Comparison of ENCODE assay signal across 8 cellular contexts in the genomic region with DNA sequence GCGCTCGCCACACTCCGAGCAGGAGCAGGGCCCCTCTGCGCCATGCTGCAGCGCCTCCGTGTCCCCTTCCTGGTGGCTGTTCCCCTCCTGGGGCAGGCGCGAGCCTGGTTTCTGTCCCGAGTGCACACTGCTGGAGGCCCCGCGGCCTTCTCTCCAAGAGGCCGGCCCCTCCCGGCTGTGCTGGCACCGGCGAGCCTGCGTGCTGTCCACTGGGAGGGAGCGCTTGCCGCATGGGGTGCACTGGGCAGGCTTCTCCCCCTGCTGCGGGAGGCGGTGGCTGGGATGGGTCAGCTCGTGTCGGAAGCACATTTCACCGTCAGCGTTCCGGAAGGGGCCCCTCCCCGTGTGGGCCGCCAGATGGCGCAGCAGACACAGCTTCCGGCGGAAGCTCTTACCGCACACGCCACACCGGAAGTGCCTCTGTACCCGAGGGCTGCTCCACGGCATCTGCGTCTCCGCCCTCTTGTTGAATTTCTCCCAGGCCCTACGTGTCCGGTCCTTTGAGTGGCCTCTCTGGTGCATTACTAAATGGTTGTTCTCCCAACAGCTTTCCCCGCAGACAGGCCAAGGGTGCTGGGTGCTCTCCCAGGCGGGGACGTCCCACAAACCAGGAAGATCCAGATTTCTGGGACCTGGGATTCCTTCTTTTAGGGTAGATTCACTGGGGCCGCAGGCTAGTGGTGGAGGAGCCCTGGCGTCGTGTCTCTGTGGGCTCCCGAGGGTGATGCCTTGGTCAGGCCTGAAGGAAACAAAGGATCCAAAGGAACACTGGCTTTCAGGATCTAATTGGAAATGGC. TPM values are rescaled to one million over a fixed set of nuclear protein-coding genes. Genes with fewer than 3 reads are reported as not detected.
A peak's percentile ranks its signal among the peaks of the same experiment; 100 is the strongest.
DNase-seq lines count a peak whose midpoint lies in the region; ATAC-seq, FAIRE-seq and TF ChIP-seq lines count a peak whose summit lies in the region.

No MANE protein-coding gene starts in this region.

- no peaks in the 10 kb centered on the region for H3K79me1 ChIP-seq in H1 (ENCODE audit: low read depth, low read length)

- POLR2A ChIA-PET in H1 (lab: Charles Lee; ENCODE audit: partially characterized antibody), result interaction anchor here (0.6 to 1.6 kb wide), 12 partner anchors 11 to 88 kb away, joined by 3 to 4 read pairs (median 3); a partner anchor contains a TSS

- peak overlapping the region; percentile 32; the same call in 1 of the 2 replicates for H2AK5ac ChIP-seq in H1 (ENCODE audit: low read depth, low read length)

- intact Hi-C loops in sciatic nerve (cut with DNase I), result no loop called here

- FAIRE-seq in H1 (lab: Jason Lieb, UNC), result no peak

- H2BK15ac ChIP-seq in H1 (ENCODE audit: low read length), result no peak overlapping the region

- H2BK5ac ChIP-seq in H1 (ENCODE audit: low read depth, low read length), result peak overlapping the region; percentile 75

- H3K79me2 ChIP-seq in H1 (ENCODE audit: control insufficient read depth in 1 of 2, insufficient read depth in 2 of 2, low read length in 2 of 2), result peaks cover 0 to 3% of the 10 kb centered on the region in 2 experiments; a peak in 1 of 4 replicates

- H3K56ac ChIP-seq in H1 (replicated peaks; ENCODE audit: insufficient read length, low read depth, low read length), result no peak overlapping the region

- no peak overlapping the region for H3K4me2 ChIP-seq in H1 (ENCODE audit: insufficient read depth in 1 of 2, low read depth in 2 of 2, low read length in 2 of 2)

- peak; percentile 44 for ATAC-seq in sciatic nerve
- no peak for ATAC-seq in GM21619 (IDR thresholded peaks at IDR 0.05; ENCODE audit: unreplicated experiment)
- no peak for ATAC-seq in HG03520 (IDR thresholded peaks at IDR 0.05; ENCODE audit: unreplicated experiment)
- ATAC-seq in HG03442 (IDR thresholded peaks at IDR 0.05; ENCODE audit: unreplicated experiment), result no peak

- TF ChIP-seq EP300 in H1 (IDR thresholded peaks at IDR 0.05; ENCODE audit: borderline replicate concordance in 1 of 2, low read depth in 2 of 2, low read length in 2 of 2), result no peak

- no peak overlapping the region for H3K14ac ChIP-seq in H1 (ENCODE audit: insufficient read length)

- H3K18ac ChIP-seq in H1 (ENCODE audit: extremely low read depth, low read length), result peak overlapping the region; percentile 28; the same call in 1 of the 2 replicates

- peaks cover 0 to 5% of the 10 kb centered on the region in 2 experiments for H4K20me1 ChIP-seq in H1 (replicated peaks in 1 of 2; ENCODE audit: control insufficient read depth in 1 of 2, insufficient read depth in 2 of 2, low read length in 2 of 2)

- H2BK20ac ChIP-seq in H1 (ENCODE audit: low read length), result no peak overlapping the region

- peak overlapping the region; percentile 80 for H4K8ac ChIP-seq in H1 (ENCODE audit: extremely low read depth, insufficient read depth, low read length)

- no peak overlapping the region for H2BK12ac ChIP-seq in H1 (ENCODE audit: low read depth, low read length)

- H2BK120ac ChIP-seq in H1 (replicated peaks; ENCODE audit: low read depth, low read length), result no peak overlapping the region

- no peak overlapping the region for H4K5ac ChIP-seq in H1 (ENCODE audit: insufficient read length, low read depth, low read length)

- H3K9ac ChIP-seq in H1 (replicated peaks in 1 of 4; ENCODE audit: extremely low read depth in 1 of 4, low read depth in 3 of 4, low read length in 3 of 4), result no peak overlapping the region; a peak in 1 of 7 replicates

- peak; percentile 86 to 91 (median 86) for TF ChIP-seq CTCF in H1 (IDR thresholded peaks at IDR 0.05; ENCODE audit: control extremely low read depth in 1 of 3, insufficient read depth in 1 of 3, low read depth in 1 of 3, low read length in 3 of 3)

- peak; percentile 72 to 75 for TF ChIP-seq RAD21 in H1 (IDR thresholded peaks at IDR 0.05 in 1 of 2, conservative IDR thresholded peaks at IDR 0.05 in 1 of 2; ENCODE audit: low read depth in 2 of 2, low read length in 2 of 2)

- DNase-seq in ELF-1 (ENCODE audit: low read depth, low spot score) (peak; percentile 92), H1 (ENCODE audit: low read depth in 1 of 2, low spot score in 2 of 2) (peak; percentile 81 to 91), sciatic nerve (ENCODE audit: low spot score) (no peak), NCI-H1048 (lab: John Stamatoyannopoulos, UW) (no peak)
- DNase-seq in activated CD4-positive, CD25-positive, alpha-beta regulatory T cell treated with anti-CD3 and anti-CD28 coated beads, Interleukin-2, amount 50 U/mL, for 72 hours, result peak; percentile 61

- H3K27ac ChIP-seq in H1 (ENCODE audit: low read depth, low read length), result peak overlapping the region; percentile 13; the same call in 1 of the 2 replicates

- 66% methylated on average over 44 of the region's 46 CpGs; no CpG with 5 or more reads in 1 of the 2 experiments for WGBS in H1 (ENCODE audit: extremely low coverage in 1 of 2, insufficient coverage in 1 of 2, insufficient read length in 1 of 2, insufficient replicate concordance in 2 of 2, low coverage in 1 of 2, low lambda C conversion rate in 2 of 2, missing lambda C conversion rate in 1 of 2), 2 experiments

- no peak overlapping the region for H3K4me3 ChIP-seq in H1 (ENCODE audit: extremely low read depth in 1 of 4, insufficient read depth in 2 of 4, low read depth in 3 of 4, low read length in 4 of 4)

- H3K23ac ChIP-seq in H1 (ENCODE audit: insufficient read length), result no peak overlapping the region

- H4K91ac ChIP-seq in H1 (replicated peaks; ENCODE audit: insufficient read length, low read length), result no peak overlapping the region

- no peak overlapping the region for H2AFZ ChIP-seq in H1 (ENCODE audit: low read length)

- peak in 1 of 2 experiments; percentile 14; a peak in 1 of 3 replicates for TF ChIP-seq POLR2A in H1 (IDR thresholded peaks at IDR 0.05; ENCODE audit: control extremely low read depth in 1 of 2, low read depth in 2 of 2, low read length in 2 of 2)

- H3K4me1 ChIP-seq in H1 (replicated peaks in 1 of 4; ENCODE audit: control insufficient read depth in 3 of 4, insufficient read depth in 4 of 4, low read length in 3 of 4), result no peaks in the 10 kb centered on the region; a peak in 1 of 7 replicates

- H3K23me2 ChIP-seq in H1 (ENCODE audit: low read depth, low read length), result no peaks in the 10 kb centered on the region

- H3K9me3 ChIP-seq in H1 (ENCODE audit: insufficient read depth in 2 of 2, low read depth in 1 of 2, low read length in 1 of 2), result no peaks in the 10 kb centered on the region

- no peak overlapping the region for H3K4ac ChIP-seq in H1 (replicated peaks; ENCODE audit: insufficient read length, low read depth, low read length)

- CTCF ChIA-PET in H1 (lab: Charles Lee; ENCODE audit: partially characterized antibody), result interaction anchor here (0.5 to 4.4 kb wide), 31 partner anchors 11 to 1806 kb away, joined by 3 to 22 read pairs (median 4); a partner anchor contains a TSS

- peaks cover 13 to 34% (median 27%) of the 10 kb centered on the region in 4 experiments for H3K36me3 ChIP-seq in H1 (ENCODE audit: control insufficient read depth in 2 of 4, insufficient read depth in 4 of 4, low read length in 3 of 4)

- H3K27me3 ChIP-seq in H1 (replicated peaks in 1 of 4; ENCODE audit: control insufficient read depth in 3 of 4, extremely low read depth in 1 of 4, insufficient read depth in 3 of 4, low read length in 3 of 4), result no peaks in the 10 kb centered on the region

TF ChIP-seq in H1, 55 proteins besides CTCF, POLR2A, EP300 and RAD21 (continues in another document):
- no peak for TF ChIP-seq POLR2AphosphoS5 (IDR thresholded peaks at IDR 0.05; ENCODE audit: low read depth, low read length)
- no peak for TF ChIP-seq JUND (IDR thresholded peaks at IDR 0.05; ENCODE audit: low read length)
- TF ChIP-seq JUN (IDR thresholded peaks at IDR 0.05; ENCODE audit: low read depth, low read length), result no peak
- no peak for TF ChIP-seq ZNF274 (IDR thresholded peaks at IDR 0.05; ENCODE audit: borderline replicate concordance, extremely low read depth, low read length)
- TF ChIP-seq, protein P1, sequence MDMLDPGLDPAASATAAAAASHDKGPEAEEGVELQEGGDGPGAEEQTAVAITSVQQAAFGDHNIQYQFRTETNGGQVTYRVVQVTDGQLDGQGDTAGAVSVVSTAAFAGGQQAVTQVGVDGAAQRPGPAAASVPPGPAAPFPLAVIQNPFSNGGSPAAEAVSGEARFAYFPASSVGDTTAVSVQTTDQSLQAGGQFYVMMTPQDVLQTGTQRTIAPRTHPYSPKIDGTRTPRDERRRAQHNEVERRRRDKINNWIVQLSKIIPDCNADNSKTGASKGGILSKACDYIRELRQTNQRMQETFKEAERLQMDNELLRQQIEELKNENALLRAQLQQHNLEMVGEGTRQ (IDR thresholded peaks at IDR 0.05; ENCODE audit: low read length), result no peak

RNA-seq across cellular contexts. Expression of a gene that starts 18.7 kb away (rescaled TPM):
- total RNA-seq in H1 (2021; fragmentation: NEBNext Ultra II Directional; extraction: Animal tissue kit (Norgen Biotek cat#: 25700)), result 15.8 and 16.3 TPM in 2 replicates
- 7.7 and 8.3 TPM in 2 replicates for polyA plus RNA-seq in H1 (2011; rRNA removed)
- polyA plus RNA-seq in H1 (2011; cell fraction: cytosol; rRNA removed), result 9.7 TPM
- polyA plus RNA-seq in H1 (2011; cell fraction: nucleus; rRNA removed), result 11.8 TPM
- polyA plus RNA-seq in H1 (2012, experiment 1 of 2), result 8.8 to 11.6 TPM (median 11.2 TPM) in 4 replicates
- 4.3 TPM for polyA plus RNA-seq in H1 (2012, experiment 2 of 2)
- polyA plus RNA-seq in H1 (2013, experiment 1 of 2), result 7.2 TPM
- polyA plus RNA-seq in H1 (2013, experiment 2 of 2), result 7.1 TPM
- 15.4 and 16.4 TPM in 2 replicates for polyA minus RNA-seq in H1 (2011; rRNA and poly(A)+ RNA removed)
- polyA minus RNA-seq in H1 (2011; cell fraction: cytosol; rRNA and poly(A)+ RNA removed), result 11.0 TPM
- 14.8 TPM for polyA minus RNA-seq in H1 (2011; cell fraction: nucleus; rRNA and poly(A)+ RNA removed)
- 7.7 TPM for total RNA-seq in sciatic nerve

RNA-seq across cellular contexts. Expression of a gene that starts 43.5 kb away (rescaled TPM):
- 303 and 308 TPM in 2 replicates for total RNA-seq in H1 (2021; fragmentation: NEBNext Ultra II Directional; extraction: Animal tissue kit (Norgen Biotek cat#: 25700))
- polyA plus RNA-seq in H1 (2011; rRNA removed), result 108 and 119 TPM in 2 replicates
- 165 TPM for polyA plus RNA-seq in H1 (2011; cell fraction: cytosol; rRNA removed)
- polyA plus RNA-seq in H1 (2011; cell fraction: nucleus; rRNA removed), result 160 TPM
- 233 to 316 TPM (median 241 TPM) in 4 replicates for polyA plus RNA-seq in H1 (2012, experiment 1 of 2)
- polyA plus RNA-seq in H1 (2012, experiment 2 of 2), result 221 TPM
- 431 TPM for polyA plus RNA-seq in H1 (2013, experiment 1 of 2)
- polyA plus RNA-seq in H1 (2013, experiment 2 of 2), result 436 TPM
- 153 and 168 TPM in 2 replicates for polyA minus RNA-seq in H1 (2011; rRNA and poly(A)+ RNA removed)
- polyA minus RNA-seq in H1 (2011; cell fraction: cytosol; rRNA and poly(A)+ RNA removed), result 109 TPM
- polyA minus RNA-seq in H1 (2011; cell fraction: nucleus; rRNA and poly(A)+ RNA removed), result 62.8 TPM
- 61.5 TPM for total RNA-seq in sciatic nerve

RNA-seq across cellular contexts. Expression of a gene that starts 54.3 kb away (rescaled TPM):
- total RNA-seq in H1 (2021; fragmentation: NEBNext Ultra II Directional; extraction: Animal tissue kit (Norgen Biotek cat#: 25700)), result 4.0 and 6.1 TPM in 2 replicates
- 3.4 and 4.5 TPM in 2 replicates for polyA plus RNA-seq in H1 (2011; rRNA removed)
- 6.6 TPM for polyA plus RNA-seq in H1 (2011; cell fraction: cytosol; rRNA removed)
- polyA plus RNA-seq in H1 (2011; cell fraction: nucleus; rRNA removed), result 3.8 TPM
- polyA plus RNA-seq in H1 (2012, experiment 1 of 2), result 4.4 to 6.9 TPM (median 5.2 TPM) in 4 replicates
- 2.0 TPM for polyA plus RNA-seq in H1 (2012, experiment 2 of 2)
- 4.5 TPM for polyA plus RNA-seq in H1 (2013, experiment 1 of 2)
- polyA plus RNA-seq in H1 (2013, experiment 2 of 2), result 4.1 TPM
- polyA minus RNA-seq in H1 (2011; rRNA and poly(A)+ RNA removed), result 4.4 and 4.9 TPM in 2 replicates
- 5.5 TPM for polyA minus RNA-seq in H1 (2011; cell fraction: cytosol; rRNA and poly(A)+ RNA removed)
- 2.8 TPM for polyA minus RNA-seq in H1 (2011; cell fraction: nucleus; rRNA and poly(A)+ RNA removed)
- total RNA-seq in sciatic nerve, result 3.2 TPM

Comparison
In these comparisons a context has a peak if more than half of its experiments do, and no peak if none do; other contexts are left out.
1. DNase-seq: peak in ELF-1 (single experiment), activated CD4-positive, CD25-positive, alpha-beta regulatory T cell treated with anti-CD3 and anti-CD28 coated beads, Interleukin-2, amount 50 U/mL, for 72 hours (single experiment) and H1 (2 of 2); none in sciatic nerve (single experiment) and NCI-H1048 (single experiment).